In genomic region chr13:36051082-36051481, GRCh38 we compare ENCODE assay signal across 20 cellular contexts.
"Had no signal": no experiment of that assay in that cellular context is flagged by ENCODE, and none has a peak within 500 bp of the region (broad histone marks: within the 10 kb centered on the region; RNA-seq: fewer than 3 reads in every experiment).

No MANE protein-coding gene starts in this region.

- H3K4me1 ChIP-seq: adrenal gland, ascending aorta, spleen, thyroid gland had no signal

- H3K27ac ChIP-seq: adrenal gland, ascending aorta, dorsolateral prefrontal cortex, left ventricle myocardium inferior, sigmoid colon, spleen, thyroid gland had no signal

- H3K27me3 ChIP-seq: adrenal gland, ascending aorta, dorsolateral prefrontal cortex, sigmoid colon, spleen, thyroid gland had no signal

- H3K36me3 ChIP-seq: adrenal gland, ascending aorta, left ventricle myocardium inferior, sigmoid colon, spleen, thyroid gland had no signal

- H3K9me3 ChIP-seq: adrenal gland, ascending aorta, left ventricle myocardium inferior, sigmoid colon, spleen, thyroid gland had no signal

- H3K4me3 ChIP-seq: adrenal gland, ascending aorta, dorsolateral prefrontal cortex, left ventricle myocardium inferior, sigmoid colon, spleen, thyroid gland had no signal

- ATAC-seq: activated naive CD4-positive, alpha-beta T cell treated with anti-CD3 and anti-CD28 coated beads, Interleukin-2, amount 50 U/mL, for 72 hours; activated T-helper 17 cell treated with anti-CD3 and anti-CD28 coated beads, Interleukin-2, amount 50 U/mL, for 72 hours; effector memory CD8-positive, alpha-beta T cell; esophagus mucosa; naive thymus-derived CD8-positive, alpha-beta T cell had no signal

- DNase-seq: activated CD4-positive, alpha-beta T cell treated with anti-CD3 and anti-CD28 coated beads for 1 hour; activated T-cell treated with anti-CD3 and anti-CD28 coated beads, Interleukin-2, amount 50 U/mL, for 24 hours; adrenal gland; central memory CD4-positive, alpha-beta T cell; dorsolateral prefrontal cortex; effector memory CD8-positive, alpha-beta T cell; hippocampal formation; left ventricle myocardium inferior; naive thymus-derived CD8-positive, alpha-beta T cell; sigmoid colon; spleen; stimulated activated CD4-positive, alpha-beta T cell treated with anti-CD3 and anti-CD28 coated beads, Interleukin-4, amount 100 ng/mL, for 1 hour; stimulated activated naive CD4-positive, alpha-beta T cell treated with Interleukin-2 at 50 U/mL for 16 hours; substantia nigra; T-helper 1 cell; thyroid gland had no signal
